17 cellular contexts compared by ENCODE assay signal in genomic region chr4:74005528-74005927, GRCh38. TPM values are rescaled to one million over a fixed set of nuclear protein-coding genes. Genes with fewer than 3 reads are reported as not detected.
DNase-seq lines count a peak whose midpoint lies in the region; ATAC-seq and TF ChIP-seq lines count a peak whose summit lies in the region.
"Had no signal": no experiment of that assay in that cellular context is flagged by ENCODE, and none has a peak within 500 bp of the region (broad histone marks: within the 10 kb centered on the region; RNA-seq: fewer than 3 reads in every experiment).

No MANE protein-coding gene starts in this region.

- peaks cover 9% of the 10 kb centered on the region for H3K4me1 Mint-ChIP-seq in Calu3 (ENCODE audit: low read depth, unreplicated experiment)
- H3K4me1 Mint-ChIP-seq: memory B cell, neural crest cell had no signal

- peaks cover 12% of the 10 kb centered on the region for H3K36me3 Mint-ChIP-seq in Calu3 (ENCODE audit: insufficient read depth, unreplicated experiment)
- H3K36me3 Mint-ChIP-seq: memory B cell had no signal

- H3K27ac ChIP-seq in RWPE1, result no peak overlapping the region
- peak overlapping the region; percentile 68 to 72 for H3K27ac ChIP-seq in mucosa of rectum (ENCODE audit: low read depth in 2 of 2, low read length in 2 of 2)
- H3K27ac ChIP-seq: adrenal gland, WERI-Rb-1 had no signal

- TF ChIP-seq CTCF in Calu3 (IDR thresholded peaks at IDR 0.05; ENCODE audit: unreplicated experiment), result no peak
- TF ChIP-seq CTCF in RWPE1 (conservative IDR thresholded peaks at IDR 0.05; ENCODE audit: low read depth), result no peak
- no peak for TF ChIP-seq CTCF in epithelial cell of esophagus (IDR thresholded peaks at IDR 0.05; ENCODE audit: insufficient read depth, low read depth, low read length, missing control alignments)

- H3K9me3 Mint-ChIP-seq in Calu3 (ENCODE audit: low read depth, unreplicated experiment), result no peaks in the 10 kb centered on the region
- H3K9me3 Mint-ChIP-seq: memory B cell had no signal

- BruUV-seq in Calu3 (replicated peaks; lab: Mats Ljungman, UMichigan), result no TSS peak

- peaks cover 2 to 8% of the 10 kb centered on the region in 2 donors for H3K4me1 ChIP-seq in mucosa of rectum (ENCODE audit: control insufficient read depth in 2 of 2, insufficient read depth in 2 of 2, low read length in 2 of 2)
- H3K4me1 ChIP-seq: adrenal gland had no signal

- CTCF ChIA-PET in Calu3 (lab: Charles Lee) (no interaction called here), RWPE1 (lab: Yijun Ruan, JAX) (no interaction called here)

- H3K4me3 ChIP-seq in epithelial cell of esophagus (ENCODE audit: low read length) (no peak overlapping the region), mucosa of rectum (ENCODE audit: low read length in 2 of 2) (no peak overlapping the region)
- H3K4me3 ChIP-seq: adrenal gland had no signal

- peak overlapping the region; percentile 86 for H3K27ac Mint-ChIP-seq in Calu3 (ENCODE audit: unreplicated experiment)
- H3K27ac Mint-ChIP-seq: activated CD8-positive, alpha-beta T cell treated with anti-CD3 and anti-CD28 coated beads, Interleukin-2, amount 10 ng/mL, durations not matched to agents 7 days and 5 days; memory B cell had no signal

- H3K9ac ChIP-seq in mucosa of rectum (ENCODE audit: low read depth in 1 of 2, low read length in 2 of 2), result no peak overlapping the region

- H3K4me3 Mint-ChIP-seq in Calu3 (ENCODE audit: low read depth, unreplicated experiment), result peak overlapping the region; percentile 25
- H3K4me3 Mint-ChIP-seq: activated CD8-positive, alpha-beta T cell treated with anti-CD3 and anti-CD28 coated beads, Interleukin-2, amount 10 ng/mL, durations not matched to agents 7 days and 5 days; memory B cell; neural crest cell had no signal

- no peaks in the 10 kb centered on the region for H3K27me3 Mint-ChIP-seq in Calu3 (ENCODE audit: unreplicated experiment)
- H3K27me3 Mint-ChIP-seq: memory B cell had no signal

- intact Hi-C loops in Calu3 (cut with micrococcal nuclease; ENCODE audit: unreplicated experiment), result loop anchor here (1.0 kb wide), 1 partner anchor 18 kb away; no protein-coding TSS in a partner anchor

- no peaks in the 10 kb centered on the region for H3K27me3 ChIP-seq in mucosa of rectum (ENCODE audit: control insufficient read depth in 2 of 2, insufficient read depth in 2 of 2, low read length in 2 of 2)
- H3K27me3 ChIP-seq: adrenal gland had no signal

- H3K36me3 ChIP-seq in mucosa of rectum (ENCODE audit: control insufficient read depth in 2 of 2, insufficient read depth in 2 of 2, low read length in 2 of 2), result no peaks in the 10 kb centered on the region
- H3K36me3 ChIP-seq: adrenal gland, WERI-Rb-1 had no signal

- DNase-seq in Calu3, result peak; percentile 18
- DNase-seq in RWPE1 (ENCODE audit: low spot score), result peak; percentile 50
- peak; percentile 74 for DNase-seq in epithelial cell of esophagus (ENCODE audit: low read depth)
- DNase-seq in NCI-H1048 (lab: John Stamatoyannopoulos, UW), result no peak
- no peak for DNase-seq in GM19240 (ENCODE audit: insufficient read length, low spot score)
- DNase-seq: activated CD8-positive, alpha-beta T cell treated with anti-CD3 and anti-CD28 coated beads, Interleukin-2, amount 10 ng/mL, durations not matched to agents 7 days and 5 days; adrenal gland; NCI-H2081 treated with DMSO at 0.1 percent for 48 hours; T-helper 1 cell; WERI-Rb-1 had no signal

- no peaks in the 10 kb centered on the region for H3K9me3 ChIP-seq in mucosa of rectum (ENCODE audit: control insufficient read depth in 2 of 2, low read length in 2 of 2)
- H3K9me3 ChIP-seq: adrenal gland had no signal

- POLR2A ChIA-PET in RWPE1 (lab: Yijun Ruan, JAX; ENCODE audit: low non-redundant PET), result no interaction called here

- ATAC-seq in GM19397 (IDR thresholded peaks at IDR 0.05; ENCODE audit: unreplicated experiment) (no peak), GM18870 (IDR thresholded peaks at IDR 0.05; ENCODE audit: unreplicated experiment) (no peak)
- ATAC-seq: activated CD8-positive, alpha-beta T cell treated with anti-CD3 and anti-CD28 coated beads, Interleukin-2, amount 10 ng/mL, durations not matched to agents 7 days and 5 days had no signal

RNA-seq across cellular contexts. Expression of gene CXCL5, which starts 7.1 kb away (rescaled TPM):
- total RNA-seq in Calu3 (2022), result 1,110 and 1,906 TPM in 2 replicates
- total RNA-seq: activated CD8-positive, alpha-beta T cell treated with anti-CD3 and anti-CD28 coated beads, Interleukin-2, amount 10 ng/mL, durations not matched to agents 7 days and 5 days; chondrocyte had no signal

RNA-seq across cellular contexts. Expression of gene PPBP, which starts 17.5 kb away (rescaled TPM):
- total RNA-seq in Calu3 (2022), result not detected in 2 replicates
- total RNA-seq: activated CD8-positive, alpha-beta T cell treated with anti-CD3 and anti-CD28 coated beads, Interleukin-2, amount 10 ng/mL, durations not matched to agents 7 days and 5 days; chondrocyte; neural crest cell; RPMI7951 had no signal

RNA-seq across cellular contexts. Expression of gene PF4, which starts 23.7 kb away (rescaled TPM):
- total RNA-seq in Calu3 (2022), result 0.93 and 1.3 TPM in 2 replicates
- total RNA-seq: activated CD8-positive, alpha-beta T cell treated with anti-CD3 and anti-CD28 coated beads, Interleukin-2, amount 10 ng/mL, durations not matched to agents 7 days and 5 days; neural crest cell; RPMI7951 had no signal

RNA-seq across cellular contexts. Expression of gene CXCL3, which starts 33.0 kb away (rescaled TPM):
- 80.8 and 153 TPM in 2 replicates for total RNA-seq in Calu3 (2022)
- total RNA-seq: activated CD8-positive, alpha-beta T cell treated with anti-CD3 and anti-CD28 coated beads, Interleukin-2, amount 10 ng/mL, durations not matched to agents 7 days and 5 days had no signal

Comparison
In these comparisons a context has a peak if more than half of its experiments do, and no peak if none do; other contexts are left out.
1. DNase-seq: peak in Calu3 (single experiment), RWPE1 (single experiment) and epithelial cell of esophagus (single experiment); none in NCI-H1048 (single experiment) and GM19240 (single experiment).